Comparison of ENCODE assay signal across 8 cellular contexts in the genomic region with DNA sequence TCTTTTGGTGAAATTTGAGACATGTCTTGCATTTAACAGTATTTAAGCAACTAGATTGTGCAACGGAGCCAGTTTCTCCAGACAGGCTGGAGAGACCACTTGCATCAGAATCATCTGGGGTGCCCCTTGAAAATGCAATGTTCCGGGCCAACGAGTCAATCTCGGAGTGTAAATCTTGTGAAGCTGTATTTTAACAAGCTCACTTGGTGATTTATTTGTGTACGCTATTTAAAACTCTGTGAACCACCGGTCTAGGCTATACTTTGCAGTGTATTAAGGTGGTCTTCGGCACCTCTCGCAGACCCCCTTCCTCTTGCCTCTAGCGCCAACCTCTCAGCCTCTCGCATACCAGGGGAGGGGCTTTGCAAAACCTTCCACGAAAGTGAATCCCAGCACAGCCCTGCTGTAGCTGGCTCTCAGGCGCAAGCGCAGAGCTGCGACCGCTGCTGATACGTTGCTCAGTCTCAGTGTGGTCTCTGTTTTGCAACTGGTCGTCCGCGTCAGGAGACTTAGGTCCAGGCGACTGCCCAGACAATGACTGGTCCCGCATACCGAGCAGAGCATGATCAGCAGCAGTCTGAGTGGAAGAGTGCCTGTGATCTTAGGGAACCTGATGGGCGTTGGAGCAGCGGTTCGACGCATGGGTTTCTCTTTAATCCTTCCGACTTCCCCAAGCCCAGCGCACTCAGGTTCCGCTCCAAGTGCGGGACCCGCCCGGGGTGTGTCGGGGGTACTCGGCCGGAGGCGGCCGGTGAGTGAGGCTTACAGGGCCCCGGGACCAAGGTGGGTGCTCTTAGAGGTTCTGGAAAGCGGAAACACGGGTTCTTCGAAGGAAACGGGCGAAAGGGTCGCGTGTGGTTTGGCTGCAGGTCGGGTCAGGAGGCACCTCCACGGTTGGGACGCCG. TPM values are rescaled to one million over a fixed set of nuclear protein-coding genes. Genes with fewer than 3 reads are reported as not detected.
DNase-seq lines count a peak whose midpoint lies in the region; ATAC-seq, FAIRE-seq and TF ChIP-seq lines count a peak whose summit lies in the region.

ZNF391 (plus strand) TSS at position 467 of the 905 bp plus-strand sequence. CDS start 11,612 bp downstream, outside the sequence.

- H3K4me3 Mint-ChIP-seq in endodermal cell: peak within 1 kb of the TSS; percentile 97

- FAIRE-seq in GM19239 (lab: Jason Lieb, UNC): peak; percentile 89

- peaks cover 14% of the 10 kb centered on the region for H3K9me3 ChIP-seq in endodermal cell (ENCODE audit: control insufficient read depth, low read length)
- peaks cover 8% of the 10 kb centered on the region for H3K9me3 ChIP-seq in mesodermal cell (ENCODE audit: control insufficient read depth, low read length)

- peaks cover 7% of the 10 kb centered on the region for H3K9me3 Mint-ChIP-seq in endodermal cell

- no peaks in the 10 kb centered on the region for H3K4me1 ChIP-seq in endodermal cell (ENCODE audit: control insufficient read depth, insufficient read depth, low read length)
- H3K4me1 ChIP-seq in mesodermal cell (ENCODE audit: control insufficient read depth, insufficient read depth, low read length, poor library complexity, severe bottlenecking): peaks cover 4% of the 10 kb centered on the region

- H3K27ac Mint-ChIP-seq in endodermal cell: peak within 1 kb of the TSS; percentile 96

- H3K36me3 Mint-ChIP-seq in endodermal cell (ENCODE audit: low read depth): peaks cover 22% of the 10 kb centered on the region

- 1 to 4% methylated on average over 35 to 49 of the region's 49 CpGs for WGBS in endodermal cell (ENCODE audit: insufficient coverage in 1 of 2, insufficient read length in 1 of 2), 2 experiments
- 1% methylated on average over 34 to 43 of the region's 49 CpGs for WGBS in mesodermal cell (ENCODE audit: insufficient coverage in 2 of 2), 2 experiments

- DNase-seq in GM19239 (ENCODE audit: insufficient read length, low spot score) (peak; percentile 66), NCI-H82 (lab: John Stamatoyannopoulos, UW) (peak; percentile 92), endodermal cell (peak; percentile 95)
- DNase-seq in activated CD8-positive, alpha-beta memory T cell treated with anti-CD3 and anti-CD28 coated beads for 4 hours (ENCODE audit: low read depth in 2 of 2): peak; percentile 37 to 38
- peak; percentile 51 for DNase-seq in stimulated activated CD8-positive, alpha-beta memory T cell treated with anti-CD3 and anti-CD28 coated beads, Interleukin-15, amount 100 ng/mL, for 24 hours (ENCODE audit: low read depth)

- H3K9ac ChIP-seq in endodermal cell (ENCODE audit: extremely low read depth, low read length, poor library complexity, severe bottlenecking): peak within 1 kb of the TSS; percentile 71

- TF ChIP-seq CTCF in C4-2B (conservative IDR thresholded peaks at IDR 0.05) (no peak), endodermal cell (conservative IDR thresholded peaks at IDR 0.05) (no peak)

- H3K27ac ChIP-seq in C4-2B: peak within 1 kb of the TSS; percentile 80
- peak within 1 kb of the TSS; percentile 82 for H3K27ac ChIP-seq in endodermal cell (ENCODE audit: low read depth, low read length)
- H3K27ac ChIP-seq in mesodermal cell (ENCODE audit: low read depth, low read length, severe bottlenecking): peak within 1 kb of the TSS; percentile 91

- ATAC-seq in HG03460 (IDR thresholded peaks at IDR 0.05; ENCODE audit: unreplicated experiment): peak; percentile 86

- H3K4me3 ChIP-seq in endodermal cell (ENCODE audit: low read length) (peak within 1 kb of the TSS; percentile 95), mesodermal cell (ENCODE audit: extremely low read depth, insufficient read depth, low read length, poor library complexity, severe bottlenecking) (peak within 1 kb of the TSS; percentile 83)

- H3K27me3 ChIP-seq in endodermal cell (ENCODE audit: control insufficient read depth, insufficient read depth, low read length, poor library complexity, severe bottlenecking): no peaks in the 10 kb centered on the region

- H3K36me3 ChIP-seq in endodermal cell (ENCODE audit: control insufficient read depth, insufficient read depth, low read length): no peaks in the 10 kb centered on the region
- H3K36me3 ChIP-seq in mesodermal cell (ENCODE audit: control insufficient read depth, insufficient read depth, low read length): peaks cover 3% of the 10 kb centered on the region

- H3K27me3 Mint-ChIP-seq in endodermal cell (ENCODE audit: insufficient read depth): peaks cover 5% of the 10 kb centered on the region

- peaks cover 4% of the 10 kb centered on the region for H3K4me1 Mint-ChIP-seq in endodermal cell

RNA-seq across cellular contexts. Expression of gene ZNF391, which starts in this region (rescaled TPM):
- total RNA-seq in endodermal cell: 1 to 10 TPM; 8.6 to 9.2 TPM
- 9.3 TPM for polyA plus RNA-seq in endodermal cell (2013, experiment 1 of 2)
- polyA plus RNA-seq in endodermal cell (2013, experiment 2 of 2): 7.8 TPM
- 9.0 TPM for polyA plus RNA-seq in mesodermal cell (2013, experiment 1 of 2)
- polyA plus RNA-seq in mesodermal cell (2013, experiment 2 of 2): 8.1 TPM

Comparison
In these comparisons a context has a peak if more than half of its experiments do, and no peak if none do; other contexts are left out.
1. Peak in every context shown above with its lines: DNase-seq, ATAC-seq, H3K4me3 ChIP-seq and H3K27ac ChIP-seq.
2. DNase-seq: peak in every context shown above with its lines; median percentile 95 in endodermal cell; 92 in NCI-H82; 66 in GM19239; 51 in stimulated activated CD8-positive, alpha-beta memory T cell treated with anti-CD3 and anti-CD28 coated beads, Interleukin-15, amount 100 ng/mL, for 24 hours; 38 in activated CD8-positive, alpha-beta memory T cell treated with anti-CD3 and anti-CD28 coated beads for 4 hours.